In the genomic region with DNA sequence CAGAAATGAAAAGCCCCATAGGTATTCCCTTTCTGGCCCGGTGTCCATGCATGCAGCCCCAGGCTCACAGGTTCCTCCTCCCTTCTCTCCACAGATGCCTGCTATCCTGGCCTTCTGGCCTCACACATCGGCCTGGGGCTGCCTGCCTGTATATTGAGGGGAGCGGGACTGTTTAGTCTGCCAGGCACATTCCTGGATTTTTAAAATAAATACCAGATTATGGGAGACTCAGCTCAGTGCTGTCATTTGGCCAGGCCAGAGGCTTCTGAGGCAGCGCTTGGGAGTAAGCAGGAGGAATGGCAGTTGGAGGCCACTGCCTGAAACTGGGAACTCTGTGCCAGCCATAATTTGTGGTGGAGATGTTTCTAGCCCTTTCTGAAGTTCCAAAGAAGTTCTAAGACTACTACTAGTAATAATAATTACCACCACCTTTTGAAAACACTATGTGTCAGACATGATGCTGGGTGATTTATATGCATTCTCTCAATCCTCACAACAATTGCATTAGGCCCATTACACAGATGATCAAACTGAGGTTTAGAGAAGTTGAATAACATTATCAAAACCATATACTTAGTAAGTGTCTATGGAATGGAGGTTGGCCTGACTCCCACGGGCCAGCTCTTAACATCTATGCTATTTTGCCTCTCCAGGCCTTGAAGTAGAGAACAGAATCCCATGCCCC, we compare ENCODE assay signal across 27 cellular contexts.
A peak's percentile ranks its signal among the peaks of the same experiment; 100 is the strongest.
DNase-seq lines count a peak whose midpoint lies in the region; ATAC-seq and TF ChIP-seq lines count a peak whose summit lies in the region.
"Had no signal": no experiment of that assay in that cellular context is flagged by ENCODE, and none has a peak within 500 bp of the region (broad histone marks: within the 10 kb centered on the region; RNA-seq: fewer than 3 reads in every experiment).

No MANE protein-coding gene starts in this region.

- DNase-seq in AG08396 (ENCODE audit: low spot score): peak; percentile 32
- peak; percentile 65 to 69 for DNase-seq in SJSA1 (ENCODE audit: low read depth in 1 of 2, low spot score in 2 of 2)
- peak; percentile 15 for DNase-seq in sigmoid colon
- no peak for DNase-seq in NCI-H510A (lab: John Stamatoyannopoulos, UW)
- DNase-seq in pons (ENCODE audit: low spot score): no peak
- DNase-seq in transverse colon: no peak
- DNase-seq in activated CD8-positive, alpha-beta memory T cell treated with anti-CD3 and anti-CD28 coated beads, Interleukin-2, amount 10 ng/mL, durations not matched to agents 7 days and 5 days: no peak
- DNase-seq: activated CD8-positive, alpha-beta T cell treated with anti-CD3 and anti-CD28 coated beads, Interleukin-2, amount 10 ng/mL, durations not matched to agents 7 days and 5 days; activated effector memory CD4-positive, alpha-beta T cell treated with Interleukin-2 at 50 U/mL for 16 hours; activated T-cell treated with anti-CD3 and anti-CD28 coated beads for 4 hours; AML-193; amygdala; CD4-positive, alpha-beta memory T cell; immature natural killer cell; Kasumi-1; left colon; NCI-H1417 treated with DMSO at 0.1 percent for 48 hours; NCI-H2029 treated with DMSO at 0.1 percent for 48 hours; NCI-H526 treated with DMSO at 0.1 percent for 48 hours; stimulated activated CD4-positive, alpha-beta T cell treated with anti-CD3 and anti-CD28 coated beads, Interleukin-15, amount 100 ng/mL, for 24 hours; stimulated activated CD4-positive, alpha-beta T cell treated with anti-CD3 and anti-CD28 coated beads, Interleukin-4, amount 100 ng/mL, for 4 hours; upper lobe of right lung had no signal

- no peaks in the 10 kb centered on the region for H3K9me3 ChIP-seq in SJSA1 (replicated peaks)
- no peaks in the 10 kb centered on the region for H3K9me3 ChIP-seq in gastroesophageal sphincter
- no peaks in the 10 kb centered on the region for H3K9me3 ChIP-seq in sigmoid colon
- no peaks in the 10 kb centered on the region for H3K9me3 ChIP-seq in transverse colon
- H3K9me3 ChIP-seq: upper lobe of right lung had no signal

- H3K4me1 ChIP-seq in SJSA1 (replicated peaks): peaks cover 40% of the 10 kb centered on the region
- H3K4me1 ChIP-seq in gastroesophageal sphincter: peaks cover 0 to 67% (median 30%) of the 10 kb centered on the region in 3 donors
- H3K4me1 ChIP-seq in sigmoid colon: peaks cover 0 to 53% (median 31%) of the 10 kb centered on the region in 4 donors
- peaks cover 5 to 31% (median 12%) of the 10 kb centered on the region in 4 donors for H3K4me1 ChIP-seq in transverse colon
- H3K4me1 ChIP-seq: upper lobe of right lung had no signal

- no peaks in the 10 kb centered on the region for H3K27me3 Mint-ChIP-seq in activated CD8-positive, alpha-beta memory T cell treated with anti-CD3 and anti-CD28 coated beads, Interleukin-2, amount 10 ng/mL, durations not matched to agents 7 days and 5 days

- H3K9me3 Mint-ChIP-seq in activated CD8-positive, alpha-beta memory T cell treated with anti-CD3 and anti-CD28 coated beads, Interleukin-2, amount 10 ng/mL, durations not matched to agents 7 days and 5 days (ENCODE audit: low read depth): no peaks in the 10 kb centered on the region
- H3K9me3 Mint-ChIP-seq: activated naive CD4-positive, alpha-beta T cell treated with anti-CD3 and anti-CD28 coated beads, Interleukin-2, amount 50 U/mL, for 72 hours; CD4-positive, alpha-beta memory T cell; immature natural killer cell had no signal

- H3K4me3 ChIP-seq in SJSA1 (no peak overlapping the region), gastroesophageal sphincter (no peak overlapping the region), sigmoid colon (no peak overlapping the region), transverse colon (no peak overlapping the region)
- H3K4me3 ChIP-seq: GM23248, upper lobe of right lung had no signal

- no peak for TF ChIP-seq CTCF in gastroesophageal sphincter (IDR thresholded peaks at IDR 0.05)
- no peak for TF ChIP-seq CTCF in sigmoid colon (IDR thresholded peaks at IDR 0.05)
- TF ChIP-seq CTCF in transverse colon (IDR thresholded peaks at IDR 0.05): no peak

- H3K27ac ChIP-seq in SJSA1: peak overlapping the region; percentile 43
- peak overlapping the region in 3 of 4 donors; percentile 28 to 54 (median 33) for H3K27ac ChIP-seq in gastroesophageal sphincter
- peak overlapping the region in 1 of 4 donors; percentile 56 for H3K27ac ChIP-seq in sigmoid colon
- no peak overlapping the region for H3K27ac ChIP-seq in transverse colon
- H3K27ac ChIP-seq: GM23248, upper lobe of right lung had no signal

- no peaks in the 10 kb centered on the region for H3K36me3 Mint-ChIP-seq in activated CD8-positive, alpha-beta memory T cell treated with anti-CD3 and anti-CD28 coated beads, Interleukin-2, amount 10 ng/mL, durations not matched to agents 7 days and 5 days
- H3K36me3 Mint-ChIP-seq: activated naive CD4-positive, alpha-beta T cell treated with anti-CD3 and anti-CD28 coated beads, Interleukin-2, amount 50 U/mL, for 72 hours; CD4-positive, alpha-beta memory T cell; immature natural killer cell had no signal

- TF ChIP-seq EP300 in gastroesophageal sphincter (IDR thresholded peaks at IDR 0.05) (no peak), sigmoid colon (IDR thresholded peaks at IDR 0.05) (no peak), transverse colon (IDR thresholded peaks at IDR 0.05; ENCODE audit: low read depth) (no peak)

- H3K36me3 ChIP-seq in SJSA1: peaks cover 28% of the 10 kb centered on the region; the same call in 1 of the 2 replicates
- H3K36me3 ChIP-seq in gastroesophageal sphincter: peaks cover 0 to 26% of the 10 kb centered on the region in 2 donors
- H3K36me3 ChIP-seq in sigmoid colon: no peaks in the 10 kb centered on the region
- no peaks in the 10 kb centered on the region for H3K36me3 ChIP-seq in transverse colon

- WGBS in gastroesophageal sphincter (ENCODE audit: low coverage in 1 of 2), 2 donors: 41 to 48% methylated on average over 2 to 4 of the region's 5 CpGs
- 85 to 86% methylated on average over 5 of the region's 5 CpGs for WGBS in sigmoid colon, 2 donors
- WGBS in transverse colon (ENCODE audit: low coverage in 1 of 2), 2 donors: 75% methylated on average over 1 to 5 of the region's 5 CpGs

- no peak overlapping the region for H3K27ac Mint-ChIP-seq in activated CD8-positive, alpha-beta memory T cell treated with anti-CD3 and anti-CD28 coated beads, Interleukin-2, amount 10 ng/mL, durations not matched to agents 7 days and 5 days
- H3K27ac Mint-ChIP-seq: activated CD8-positive, alpha-beta T cell treated with anti-CD3 and anti-CD28 coated beads, Interleukin-2, amount 10 ng/mL, durations not matched to agents 7 days and 5 days; activated naive CD4-positive, alpha-beta T cell treated with anti-CD3 and anti-CD28 coated beads, Interleukin-2, amount 50 U/mL, for 72 hours; CD4-positive, alpha-beta memory T cell; immature natural killer cell; progenitor cell of endocrine pancreas had no signal

- no peaks in the 10 kb centered on the region for H3K27me3 ChIP-seq in SJSA1 (replicated peaks)
- no peaks in the 10 kb centered on the region for H3K27me3 ChIP-seq in gastroesophageal sphincter
- H3K27me3 ChIP-seq in sigmoid colon: no peaks in the 10 kb centered on the region
- H3K27me3 ChIP-seq in transverse colon: no peaks in the 10 kb centered on the region
- H3K27me3 ChIP-seq: upper lobe of right lung had no signal

- in situ Hi-C loops in transverse colon (cut with MboI; ENCODE audit: low pct_ligation_motif_present in 1 of 4, low pct_unique_long_range_greater_than_20kb in 1 of 4, low sequenced_read_pairs in 3 of 4): loop anchor here in 3 of 4 donors (10.0 to 25.0 kb wide), 3 partner anchors 88 to 108 kb away; partner anchors contain the start of gene PLXNA2 (in 2 of the 3)

- intact Hi-C loops in sigmoid colon (cut with DNase I): loop anchor here (5.0 kb wide), 1 partner anchor 36 kb away; no protein-coding TSS in a partner anchor
- intact Hi-C loops in transverse colon (cut with DNase I; ENCODE audit: low total_unique reads): no loop called here

- no peaks in the 10 kb centered on the region for H3K4me1 Mint-ChIP-seq in activated CD8-positive, alpha-beta memory T cell treated with anti-CD3 and anti-CD28 coated beads, Interleukin-2, amount 10 ng/mL, durations not matched to agents 7 days and 5 days
- H3K4me1 Mint-ChIP-seq: immature natural killer cell had no signal

- TF ChIP-seq POLR2A in gastroesophageal sphincter (IDR thresholded peaks at IDR 0.05) (no peak), sigmoid colon (IDR thresholded peaks at IDR 0.05) (no peak), transverse colon (IDR thresholded peaks at IDR 0.05) (no peak)

- CTCF ChIA-PET in activated CD8-positive, alpha-beta memory T cell treated with anti-CD3 and anti-CD28 coated beads, Interleukin-2, amount 10 ng/mL, durations not matched to agents 7 days and 5 days (lab: Charles Lee): no interaction called here

- H3K4me3 Mint-ChIP-seq in activated CD8-positive, alpha-beta memory T cell treated with anti-CD3 and anti-CD28 coated beads, Interleukin-2, amount 10 ng/mL, durations not matched to agents 7 days and 5 days: no peak overlapping the region
- H3K4me3 Mint-ChIP-seq: activated CD8-positive, alpha-beta T cell treated with anti-CD3 and anti-CD28 coated beads, Interleukin-2, amount 10 ng/mL, durations not matched to agents 7 days and 5 days; CD4-positive, alpha-beta memory T cell; immature natural killer cell had no signal

- no peak for ATAC-seq in gastroesophageal sphincter
- ATAC-seq in activated CD8-positive, alpha-beta memory T cell treated with anti-CD3 and anti-CD28 coated beads, Interleukin-2, amount 10 ng/mL, durations not matched to agents 7 days and 5 days: no peak
- ATAC-seq: activated CD8-positive, alpha-beta T cell treated with anti-CD3 and anti-CD28 coated beads, Interleukin-2, amount 10 ng/mL, durations not matched to agents 7 days and 5 days; activated naive CD4-positive, alpha-beta T cell treated with anti-CD3 and anti-CD28 coated beads, Interleukin-2, amount 50 U/mL, for 72 hours; left colon; Right ventricle myocardium inferior; upper lobe of right lung had no signal

Comparison
In these comparisons a context has a peak if more than half of its experiments do, and no peak if none do; other contexts are left out.
1. DNase-seq: peak in AG08396 (single experiment), SJSA1 (2 of 2) and sigmoid colon (single experiment); none in NCI-H510A (single experiment), pons (single experiment), transverse colon (single experiment) and activated CD8-positive, alpha-beta memory T cell treated with anti-CD3 and anti-CD28 coated beads, Interleukin-2, amount 10 ng/mL, durations not matched to agents 7 days and 5 days (single experiment).
2. H3K27ac ChIP-seq: peak in SJSA1 (single experiment) and gastroesophageal sphincter (3 of 4); none in transverse colon (0 of 4).